In genomic region chr12:132102297-132102696, GRCh38 we compare ENCODE assay signal across 23 cellular contexts.
"Had no signal": no experiment of that assay in that cellular context is flagged by ENCODE, and none has a peak within 500 bp of the region (broad histone marks: within the 10 kb centered on the region; RNA-seq: fewer than 3 reads in every experiment).

No MANE protein-coding gene starts in this region.

- H3K4me3 ChIP-seq: colonic mucosa, esophagus muscularis mucosa, gastroesophageal sphincter, heart left ventricle, hepatocyte, left lung, lower lobe of right lung, mucosa of descending colon had no signal

- H3K36me3 ChIP-seq: colonic mucosa had no signal

- H3K4me3 Mint-ChIP-seq: dendritic cell treated with granulocyte-macrophage colony-stimulating factor and Interleukin-4, amounts not matched to agents 40 ng/mL and 50 ng/mL, for 4 days; effector memory CD8-positive, alpha-beta T cell; immature natural killer cell; mesothelial cell of epicardium; naive B cell had no signal

- DNase-seq: colonic mucosa; cortex of kidney; effector CD8-positive, alpha-beta T cell; effector memory CD8-positive, alpha-beta T cell; foreskin keratinocyte; heart left ventricle; hypothalamus; immature natural killer cell; islet precursor cell; kidney; kidney glomerular epithelial cell; left colon; left lung; left ventricle myocardium superior; lower lobe of right lung; mesenchymal stem cell; mucosa of descending colon; naive B cell had no signal

- H3K27me3 Mint-ChIP-seq: dendritic cell treated with granulocyte-macrophage colony-stimulating factor and Interleukin-4, amounts not matched to agents 40 ng/mL and 50 ng/mL, for 4 days; effector memory CD8-positive, alpha-beta T cell; naive B cell had no signal

- H3K27ac ChIP-seq: colonic mucosa, esophagus muscularis mucosa, foreskin keratinocyte, gastroesophageal sphincter, heart left ventricle, hepatocyte, left lung, lower lobe of right lung had no signal

- ATAC-seq: effector memory CD8-positive, alpha-beta T cell; foreskin keratinocyte; gastroesophageal sphincter; heart left ventricle; left colon; left lung; left ventricle myocardium superior; lower lobe of right lung; mucosa of descending colon had no signal

- H3K27ac Mint-ChIP-seq: dendritic cell treated with granulocyte-macrophage colony-stimulating factor and Interleukin-4, amounts not matched to agents 40 ng/mL and 50 ng/mL, for 4 days; effector memory CD8-positive, alpha-beta T cell; mesothelial cell of epicardium had no signal

- H3K4me1 ChIP-seq: colonic mucosa, esophagus muscularis mucosa, foreskin keratinocyte, gastroesophageal sphincter, heart left ventricle, left lung, lower lobe of right lung had no signal

- H3K27me3 ChIP-seq: colonic mucosa, esophagus muscularis mucosa, foreskin keratinocyte, gastroesophageal sphincter, heart left ventricle, hepatocyte, left lung had no signal

- H3K9me3 ChIP-seq: colonic mucosa, esophagus muscularis mucosa, gastroesophageal sphincter, heart left ventricle, left lung, lower lobe of right lung, mucosa of descending colon had no signal

- H3K4me1 Mint-ChIP-seq: immature natural killer cell, mesothelial cell of epicardium, naive B cell had no signal

- H3K9me3 Mint-ChIP-seq: dendritic cell treated with granulocyte-macrophage colony-stimulating factor and Interleukin-4, amounts not matched to agents 40 ng/mL and 50 ng/mL, for 4 days; effector memory CD8-positive, alpha-beta T cell; immature natural killer cell; mesothelial cell of epicardium; naive B cell had no signal
